Comparison of ENCODE assay signal across 11 cellular contexts in genomic region chr16:21646091-21646490, GRCh38. TPM values are rescaled to one million over a fixed set of nuclear protein-coding genes. Genes with fewer than 3 reads are reported as not detected.
DNase-seq lines count a peak whose midpoint lies in the region; ATAC-seq and TF ChIP-seq lines count a peak whose summit lies in the region.
"Had no signal": no experiment of that assay in that cellular context is flagged by ENCODE, and none has a peak within 500 bp of the region (broad histone marks: within the 10 kb centered on the region; RNA-seq: fewer than 3 reads in every experiment).

No MANE protein-coding gene starts in this region.

- peak overlapping the region; percentile 73 for H3K4me3 ChIP-seq in adipocyte (ENCODE audit: low read length)
- H3K4me3 ChIP-seq in right lobe of liver: peak overlapping the region in 1 of 3 donors; percentile 17
- peak overlapping the region; percentile 59 for H3K4me3 ChIP-seq in thoracic aorta
- H3K4me3 ChIP-seq: SJSA1 had no signal

- DNase-seq in activated T-cell treated with anti-CD3 and anti-CD28 coated beads, Interleukin-2, amount 50 U/mL, for 24 hours: no peak
- DNase-seq in activated T-cell treated with anti-CD3 and anti-CD28 coated beads for 4 hours: no peak
- DNase-seq in adipocyte (ENCODE audit: low read depth): no peak
- no peak for DNase-seq in right lobe of liver
- DNase-seq in thoracic aorta (ENCODE audit: low spot score): no peak
- DNase-seq in stimulated activated CD4-positive, alpha-beta T cell treated with anti-CD3 and anti-CD28 coated beads, Interleukin-4, amount 100 ng/mL, for 4 hours: no peak
- no peak for DNase-seq in NCI-H748 treated with DMSO at 0.1 percent for 48 hours (lab: John Stamatoyannopoulos, UW)
- DNase-seq: activated effector memory CD4-positive, alpha-beta T cell treated with Interleukin-2 at 50 U/mL for 16 hours had no signal

- peaks cover 6% of the 10 kb centered on the region for H3K36me3 Mint-ChIP-seq in activated T-cell treated with anti-CD3 and anti-CD28 coated beads, Interleukin-2, amount 50 U/mL, for 24 hours (ENCODE audit: low read depth)

- H3K27ac Mint-ChIP-seq in activated T-cell treated with anti-CD3 and anti-CD28 coated beads, Interleukin-2, amount 50 U/mL, for 24 hours: peak overlapping the region; percentile 95

- TF ChIP-seq POLR2A in right lobe of liver (IDR thresholded peaks at IDR 0.05): no peak

- H3K27ac ChIP-seq in right lobe of liver: peak overlapping the region; percentile 17 to 66 (median 49)
- no peak overlapping the region for H3K27ac ChIP-seq in thoracic aorta
- H3K27ac ChIP-seq: SJSA1 had no signal

- H3K4me1 Mint-ChIP-seq in activated T-cell treated with anti-CD3 and anti-CD28 coated beads, Interleukin-2, amount 50 U/mL, for 24 hours (ENCODE audit: low read depth): peaks cover 62% of the 10 kb centered on the region

- H3K4me3 Mint-ChIP-seq in activated T-cell treated with anti-CD3 and anti-CD28 coated beads, Interleukin-2, amount 50 U/mL, for 24 hours: peak overlapping the region; percentile 77

- TF ChIP-seq CTCF in right lobe of liver (IDR thresholded peaks at IDR 0.05): no peak
- TF ChIP-seq CTCF in thoracic aorta (IDR thresholded peaks at IDR 0.05): no peak

- H3K27me3 ChIP-seq in adipocyte (replicated peaks; ENCODE audit: control insufficient read depth, insufficient read depth, low read length) (no peaks in the 10 kb centered on the region), right lobe of liver (no peaks in the 10 kb centered on the region), thoracic aorta (replicated peaks; ENCODE audit: insufficient read depth) (no peaks in the 10 kb centered on the region)
- H3K27me3 ChIP-seq: SJSA1 had no signal

- H3K36me3 ChIP-seq in adipocyte (ENCODE audit: control insufficient read depth, insufficient read depth, low read length, severe bottlenecking) (peaks cover 4% of the 10 kb centered on the region), right lobe of liver (no peaks in the 10 kb centered on the region), thoracic aorta (no peaks in the 10 kb centered on the region)

- H3K4me1 ChIP-seq in adipocyte (ENCODE audit: control insufficient read depth, insufficient read depth, low read length): peaks cover 26% of the 10 kb centered on the region
- H3K4me1 ChIP-seq in right lobe of liver: peaks cover 0 to 21% (median 0%) of the 10 kb centered on the region in 4 donors
- peaks cover 11 to 15% of the 10 kb centered on the region in 2 donors for H3K4me1 ChIP-seq in thoracic aorta (ENCODE audit: control insufficient read depth in 1 of 2, low read depth in 2 of 2)

- H3K9ac ChIP-seq in adipocyte (ENCODE audit: low read length): peak overlapping the region; percentile 74

- WGBS in right lobe of liver (ENCODE audit: insufficient coverage, low coverage, low lambda C conversion rate, missing lambda C conversion rate): 45% methylated on average over 5 of the region's 5 CpGs

- intact Hi-C loops in right lobe of liver (cut with DNase I): no loop called here

- H3K9me3 Mint-ChIP-seq in activated T-cell treated with anti-CD3 and anti-CD28 coated beads, Interleukin-2, amount 50 U/mL, for 24 hours: no peaks in the 10 kb centered on the region

- H3K9me3 ChIP-seq in adipocyte (ENCODE audit: control insufficient read depth, low read length) (no peaks in the 10 kb centered on the region), right lobe of liver (no peaks in the 10 kb centered on the region), thoracic aorta (no peaks in the 10 kb centered on the region)
- H3K9me3 ChIP-seq: SJSA1 had no signal

- no peaks in the 10 kb centered on the region for H3K27me3 Mint-ChIP-seq in activated T-cell treated with anti-CD3 and anti-CD28 coated beads, Interleukin-2, amount 50 U/mL, for 24 hours

- peak in 3 of 4 donors; percentile 47 to 63 (median 57) for ATAC-seq in right lobe of liver
- ATAC-seq in thoracic aorta (ENCODE audit: insufficient number of reproducible peaks, low FRiP score, low read depth): no peak
- ATAC-seq in HG03108 (IDR thresholded peaks at IDR 0.05; ENCODE audit: unreplicated experiment): no peak

RNA-seq across cellular contexts. Expression of gene IGSF6, which starts 6.3 kb away (rescaled TPM):
- 10 to 100 TPM in 1 of 6 experiments, 1 to 10 TPM in 5; 1.9 to 20.5 (median 3.4) TPM for total RNA-seq in right lobe of liver
- 1 to 10 TPM; 4.2 to 4.3 TPM for total RNA-seq in thoracic aorta
- total RNA-seq: glomerular endothelial cell, SJSA1 had no signal

RNA-seq across cellular contexts. Expression of gene OTOA, which starts 17.7 kb away (rescaled TPM):
- total RNA-seq in right lobe of liver (under 1 TPM in 4 of 6 experiments, not detected in 2; 0.12 to 0.25 (median 0.17) TPM), thoracic aorta (under 1 TPM in 1 of 2 donors, not detected in 1; 0.21 TPM)
- total RNA-seq: SJSA1 had no signal

RNA-seq across cellular contexts. Expression of gene METTL9, which starts 46.7 kb away (rescaled TPM):
- total RNA-seq in right lobe of liver (10 to 100 TPM in 5 of 6 experiments, 1 to 10 TPM in 1; 9.6 to 29.3 (median 15.5) TPM), thoracic aorta (100 to 1,000 TPM in 1 of 2 donors, 10 to 100 TPM in 1; 98.6 to 100 TPM)

Comparison
In these comparisons a context has a peak if more than half of its experiments do, and no peak if none do; other contexts are left out.
1. ATAC-seq: peak in right lobe of liver (3 of 4); none in thoracic aorta (single experiment) and HG03108 (single experiment).
2. H3K27ac ChIP-seq: peak in right lobe of liver (3 of 3); none in thoracic aorta (0 of 2).